ENCODE assay signal across 8 cellular contexts in the genomic region with DNA sequence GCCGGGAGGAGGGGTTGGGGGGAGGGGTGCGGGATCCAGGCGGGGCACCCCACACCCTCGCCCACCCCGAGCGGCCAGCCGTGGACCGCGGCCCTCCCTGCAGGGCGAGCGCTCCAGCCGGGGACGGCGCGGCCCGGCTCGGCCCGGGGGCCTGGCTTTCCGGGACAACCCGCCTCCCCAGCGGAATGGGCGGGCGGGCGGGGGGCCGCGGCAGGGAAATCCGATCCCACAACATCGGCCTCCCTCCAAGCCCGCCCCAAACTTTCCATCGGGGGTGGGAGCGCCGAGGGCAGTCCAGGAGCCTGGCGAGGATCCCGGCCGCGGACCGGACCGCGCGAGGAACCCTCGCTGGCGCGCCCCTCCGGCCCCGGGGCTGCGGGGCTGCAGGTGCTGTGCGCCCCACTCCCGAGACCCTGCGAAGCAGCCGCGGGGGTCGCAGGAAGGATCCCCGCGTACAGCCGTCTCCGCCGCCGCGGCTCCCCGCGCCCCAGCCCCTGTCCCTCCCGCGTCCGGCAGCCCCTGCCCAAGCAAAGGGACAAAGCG. TPM values are rescaled to one million over a fixed set of nuclear protein-coding genes. Genes with fewer than 3 reads are reported as not detected.
DNase-seq lines count a peak whose midpoint lies in the region; ATAC-seq and TF ChIP-seq lines count a peak whose summit lies in the region.

No MANE protein-coding gene starts in this region.

- DNase-seq in AG10803 (ENCODE audit: low read depth) (peak; percentile 71), OCI-M1 (lab: John Stamatoyannopoulos, UW) (peak; percentile 61), dermis microvascular lymphatic vessel endothelial cell (ENCODE audit: low read depth in 2 of 2) (peak; percentile 64 to 76), superior temporal gyrus (ENCODE audit: extremely low spot score) (peak; percentile 48), cerebellum (ENCODE audit: low spot score) (no peak), NCI-H2171 treated with DMSO at 0.1 percent for 48 hours (lab: John Stamatoyannopoulos, UW) (no peak)

- WGBS in liver: under 1% methylated on average over 65 of the region's 65 CpGs

- no peaks in the 10 kb centered on the region for H3K27me3 ChIP-seq in liver (ENCODE audit: control insufficient read depth in 4 of 4, insufficient read depth in 4 of 4, low read length in 3 of 4)

- no peak for TF ChIP-seq CTCF in AG10803 (conservative IDR thresholded peaks at IDR 0.05; ENCODE audit: low read length)
- TF ChIP-seq CTCF in liver (IDR thresholded peaks at IDR 0.05; ENCODE audit: low read depth, low read length, missing input control): no peak

- peak overlapping the region; percentile 88 for H3K4me3 ChIP-seq in AG10803 (ENCODE audit: low read length)
- peak overlapping the region; percentile 65 to 94 (median 87) for H3K4me3 ChIP-seq in liver (ENCODE audit: low read depth in 1 of 3, low read length in 3 of 3)

- peak; percentile 11 for ATAC-seq in GM19455 (IDR thresholded peaks at IDR 0.05; ENCODE audit: unreplicated experiment)

- peaks cover 3 to 16% (median 6%) of the 10 kb centered on the region in 4 donors for H3K36me3 ChIP-seq in liver (ENCODE audit: control insufficient read depth in 4 of 4, insufficient read depth in 3 of 4, low read depth in 1 of 4, low read length in 3 of 4)

- peak in 1 of 2 donors; percentile 14 for TF ChIP-seq RAD21 in liver (IDR thresholded peaks at IDR 0.05)

- peaks cover 9 to 46% (median 34%) of the 10 kb centered on the region in 4 donors for H3K4me1 ChIP-seq in liver (ENCODE audit: control insufficient read depth in 4 of 4, insufficient read depth in 4 of 4, low read length in 3 of 4)

- H3K27ac ChIP-seq in liver (ENCODE audit: low read depth in 1 of 2, low read length in 2 of 2): peak overlapping the region; percentile 96 to 97

- no peaks in the 10 kb centered on the region for H3K9me3 ChIP-seq in liver (ENCODE audit: control insufficient read depth in 4 of 4, low read length in 3 of 4)

- H3K9ac ChIP-seq in liver (ENCODE audit: low read depth in 1 of 2, low read length in 2 of 2): peak overlapping the region; percentile 45 to 67

TF ChIP-seq in liver, 16 proteins besides CTCF, POLR2A, EP300 and RAD21:
- TF ChIP-seq, protein P1, sequence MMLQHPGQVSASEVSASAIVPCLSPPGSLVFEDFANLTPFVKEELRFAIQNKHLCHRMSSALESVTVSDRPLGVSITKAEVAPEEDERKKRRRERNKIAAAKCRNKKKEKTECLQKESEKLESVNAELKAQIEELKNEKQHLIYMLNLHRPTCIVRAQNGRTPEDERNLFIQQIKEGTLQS (IDR thresholded peaks at IDR 0.05): no peak
- peak in 1 of 2 donors; percentile 78 for TF ChIP-seq EGR1 (IDR thresholded peaks at IDR 0.05; ENCODE audit: low read depth in 2 of 2)

RNA-seq across cellular contexts. Expression of a gene that starts 0.5 kb away (rescaled TPM):
- total RNA-seq in dermis microvascular lymphatic vessel endothelial cell (17.3 and 35.4 TPM in 2 replicates), liver (10 to 100 TPM; 13.3 to 23.2 TPM), cerebellum (51.0 TPM)
- polyA plus RNA-seq in liver: 10 to 100 TPM in 1 of 2 donors, 1 to 10 TPM in 1; 3.7 to 13.0 TPM

RNA-seq across cellular contexts. Expression of a gene that starts 11.5 kb away (rescaled TPM):
- total RNA-seq in dermis microvascular lymphatic vessel endothelial cell: 5.6 and 6.8 TPM in 2 replicates
- 1 to 10 TPM; 4.7 to 9.3 TPM for total RNA-seq in liver
- 10 to 100 TPM; 12.1 to 22.7 TPM for polyA plus RNA-seq in liver
- 13.2 TPM for total RNA-seq in cerebellum

RNA-seq across cellular contexts. Expression of a gene that starts 25.5 kb away (rescaled TPM):
- total RNA-seq in dermis microvascular lymphatic vessel endothelial cell (0.51 and 1.1 TPM in 2 replicates), liver (1 to 10 TPM; 1.4 to 4.2 TPM), cerebellum (8.0 TPM)
- polyA plus RNA-seq in liver: 1 to 10 TPM in 1 of 2 donors, under 1 TPM in 1; 0.82 to 2.4 TPM

RNA-seq across cellular contexts. Expression of a gene that starts 53.3 kb away (rescaled TPM):
- 6.4 and 12.3 TPM in 2 replicates for total RNA-seq in dermis microvascular lymphatic vessel endothelial cell
- total RNA-seq in liver: 10 to 100 TPM; 17.0 to 19.8 TPM
- 10 to 100 TPM; 10.0 to 15.2 TPM for polyA plus RNA-seq in liver
- 16.1 TPM for total RNA-seq in cerebellum

Comparison
In these comparisons a context has a peak if more than half of its experiments do, and no peak if none do; other contexts are left out.
1. DNase-seq: peak in AG10803 (single experiment), OCI-M1 (single experiment), dermis microvascular lymphatic vessel endothelial cell (2 of 2) and superior temporal gyrus (single experiment); none in cerebellum (single experiment) and NCI-H2171 treated with DMSO at 0.1 percent for 48 hours (single experiment).